19 cellular contexts compared by ENCODE assay signal in genomic region chr19:374886-375235, GRCh38. TPM values are rescaled to one million over a fixed set of nuclear protein-coding genes. Genes with fewer than 3 reads are reported as not detected.
DNase-seq lines count a peak whose midpoint lies in the region; ATAC-seq, FAIRE-seq and TF ChIP-seq lines count a peak whose summit lies in the region.
"Had no signal": no experiment of that assay in that cellular context is flagged by ENCODE, and none has a peak within 500 bp of the region (broad histone marks: within the 10 kb centered on the region; RNA-seq: fewer than 3 reads in every experiment).

No MANE protein-coding gene starts in this region.

- H3K4me3 Mint-ChIP-seq in WTC11, result no peak overlapping the region

- 63 to 79% methylated on average over 6 to 17 of the region's 17 CpGs for WGBS in upper lobe of left lung, 2 donors

- TF ChIP-seq POLR2A in upper lobe of left lung (IDR thresholded peaks at IDR 0.05), result no peak

- H2AFZ ChIP-seq in keratinocyte (ENCODE audit: control insufficient read depth, low read length), result no peak overlapping the region

- H4K20me1 ChIP-seq in keratinocyte (ENCODE audit: control insufficient read depth, extremely low read depth, insufficient read depth, low read length), result no peaks in the 10 kb centered on the region

- H3K27ac Mint-ChIP-seq in WTC11, result no peak overlapping the region

- no peaks in the 10 kb centered on the region; the same call in 1 of the 2 replicates for H3K4me1 Mint-ChIP-seq in WTC11

- H3K36me3 ChIP-seq in H7 (replicated peaks; ENCODE audit: control insufficient read depth, insufficient read depth, low read length) (no peaks in the 10 kb centered on the region), keratinocyte (ENCODE audit: control insufficient read depth in 2 of 2, extremely low read depth in 1 of 2, insufficient read depth in 2 of 2, low read length in 2 of 2) (no peaks in the 10 kb centered on the region), upper lobe of left lung (no peaks in the 10 kb centered on the region)
- H3K36me3 ChIP-seq: BE2C had no signal

- H3K27me3 ChIP-seq in H7 (ENCODE audit: control insufficient read depth, insufficient read depth, low read length), result 0 out of 2 replicates have a peak, but pooled peaks cover 1% of the 10 kb centered on the region
- H3K27me3 ChIP-seq in keratinocyte (ENCODE audit: control insufficient read depth, extremely low read depth, insufficient read depth, low read length), result peaks cover 31% of the 10 kb centered on the region
- H3K27me3 ChIP-seq in upper lobe of left lung, result no peaks in the 10 kb centered on the region

- no peaks in the 10 kb centered on the region for H3K9me1 ChIP-seq in keratinocyte (ENCODE audit: control insufficient read depth, extremely low read depth, insufficient read depth, low read length)

- no peak overlapping the region for H3K9ac ChIP-seq in keratinocyte (ENCODE audit: control insufficient read depth, extremely low read depth, insufficient read depth, low read length)

- ATAC-seq in WTC11 (peak; percentile 14; the same call in 1 of the 2 replicates), HG03342 (IDR thresholded peaks at IDR 0.05; ENCODE audit: unreplicated experiment) (no peak), upper lobe of left lung (ENCODE audit: low FRiP score in 2 of 2) (no peak), HG03378 (IDR thresholded peaks at IDR 0.05; ENCODE audit: unreplicated experiment) (no peak)
- ATAC-seq: PC-3 had no signal

- H3K36me3 Mint-ChIP-seq in WTC11, result no peaks in the 10 kb centered on the region

- DNase-seq in H7 (peak; percentile 76), WTC11 (ENCODE audit: low spot score) (no peak), keratinocyte (ENCODE audit: low read depth, low spot score) (no peak), upper lobe of left lung (no peak)
- DNase-seq: BE2C, GF-D8, KG1, NCI-H1092 treated with DMSO at 0.1 percent for 48 hours, NCI-H1436 treated with DMSO at 0.1 percent for 48 hours, NCI-H1930, SHP77 treated with DMSO at 0.1 percent for 48 hours had no signal

- H3K27me3 Mint-ChIP-seq in WTC11 (ENCODE audit: low read depth), result peaks cover 4% of the 10 kb centered on the region; the same call in 1 of the 2 replicates

- H3K4me3 ChIP-seq in H7 (ENCODE audit: insufficient read depth, low read depth, low read length) (no peak overlapping the region), keratinocyte (ENCODE audit: control insufficient read depth in 2 of 3, extremely low read depth in 1 of 3, insufficient read depth in 2 of 3, low read depth in 1 of 3, low read length in 3 of 3) (no peak overlapping the region), skin epidermis (peak overlapping the region in 4 of 7 experiments; percentile 5 to 37 (median 18)), upper lobe of left lung (no peak overlapping the region)
- H3K4me3 ChIP-seq: SK-N-MC had no signal

- TF ChIP-seq EP300 in upper lobe of left lung (IDR thresholded peaks at IDR 0.05), result no peak

- H3K4me1 ChIP-seq in keratinocyte (ENCODE audit: control insufficient read depth, extremely low read depth, insufficient read depth, low read length), result peaks cover 17% of the 10 kb centered on the region
- H3K4me1 ChIP-seq in upper lobe of left lung, result peaks cover 0 to 12% (median 2%) of the 10 kb centered on the region in 4 donors
- H3K4me1 ChIP-seq: BE2C had no signal

- no peak for FAIRE-seq in keratinocyte (lab: Jason Lieb, UNC)
- FAIRE-seq: D721Med had no signal

- TF ChIP-seq CTCF in WTC11 (IDR thresholded peaks at IDR 0.05), result no peak
- TF ChIP-seq CTCF in keratinocyte (optimal IDR thresholded peaks at IDR 0.05 in 1 of 3, IDR thresholded peaks at IDR 0.05 in 1 of 3, conservative IDR thresholded peaks at IDR 0.05 in 1 of 3; ENCODE audit: extremely low read depth in 1 of 3, insufficient read depth in 2 of 3, low read length in 3 of 3), result no peak
- no peak for TF ChIP-seq CTCF in upper lobe of left lung (IDR thresholded peaks at IDR 0.05)

- H3K9me3 ChIP-seq in keratinocyte (ENCODE audit: control insufficient read depth, low read depth, low read length), result no peaks in the 10 kb centered on the region
- H3K9me3 ChIP-seq in upper lobe of left lung, result no peaks in the 10 kb centered on the region
- H3K9me3 ChIP-seq: BE2C had no signal

- peak overlapping the region; percentile 51 for H3K4me2 ChIP-seq in keratinocyte (ENCODE audit: control insufficient read depth, extremely low read depth, insufficient read depth, low read depth, low read length)

- no peaks in the 10 kb centered on the region for H3K79me2 ChIP-seq in keratinocyte (ENCODE audit: control insufficient read depth, insufficient read depth, low read length)

- no peaks in the 10 kb centered on the region for H3K9me3 Mint-ChIP-seq in WTC11

- CTCF ChIA-PET in WTC11 (lab: Charles Lee), result interaction anchor here (0.9 to 1.7 kb wide), 3 partner anchors 9 to 136 kb away, joined by 3 to 4 read pairs (median 3); no protein-coding TSS in a partner anchor

- H3K27ac ChIP-seq in keratinocyte (ENCODE audit: control insufficient read depth, insufficient read depth, low read length) (no peak overlapping the region), skin epidermis (peak overlapping the region in 8 of 21 experiments; percentile 21 to 83 (median 70)), upper lobe of left lung (no peak overlapping the region)
- H3K27ac ChIP-seq: HL-60, SK-N-MC had no signal

- dilution Hi-C loops in keratinocyte (cut with MboI; ENCODE audit: extremely low pct_ligation_motif_present, low sequenced_read_pairs), result no loop called here

- POLR2A ChIA-PET in WTC11 (lab: Charles Lee), result no interaction called here

TF ChIP-seq in WTC11, 78 proteins besides CTCF, POLR2A, EP300 and RAD21 (continues in another document):
- TF ChIP-seq ZNF425 (CRISPR knock-in tag; conservative IDR thresholded peaks at IDR 0.05), result no peak
- TF ChIP-seq GABPB1 (CRISPR knock-in tag; IDR thresholded peaks at IDR 0.05), result no peak
- no peak for TF ChIP-seq SP1 (CRISPR knock-in tag; conservative IDR thresholded peaks at IDR 0.05)
- TF ChIP-seq ZNF138 (CRISPR knock-in tag; conservative IDR thresholded peaks at IDR 0.05), result no peak
- no peak for TF ChIP-seq E2F4 (CRISPR knock-in tag; IDR thresholded peaks at IDR 0.05; ENCODE audit: borderline replicate concordance, low read depth)

RNA-seq across cellular contexts. Expression of gene MIER2, which starts 30.3 kb away (rescaled TPM):
- 43.4 and 49.6 TPM in 2 replicates for total RNA-seq in H7 (2014; rRNA removed; shearing (Covaris generic))
- 56.3 to 63.6 TPM (median 60.9 TPM) in 3 replicates for total RNA-seq in WTC11 (2021)
- polyA plus RNA-seq in keratinocyte, result 16.3 to 21.9 TPM (median 18.4 TPM) in 3 replicates
- 8.0 TPM for polyA plus RNA-seq in keratinocyte (2011; ENCODE audit: low read depth)
- 14.9 and 25.7 TPM in 2 replicates for polyA plus RNA-seq in keratinocyte (2011; cell fraction: cytosol; rRNA removed)
- 40.6 and 52.6 TPM in 2 replicates for polyA plus RNA-seq in keratinocyte (2011; cell fraction: nucleus; rRNA removed)
- polyA plus RNA-seq in keratinocyte (2012; ENCODE audit: low replicate concordance), result 27.5 and 36.8 TPM in 2 replicates
- polyA minus RNA-seq in keratinocyte, result 41.5 to 112 TPM (median 50.4 TPM) in 3 replicates
- polyA minus RNA-seq in keratinocyte (2011; cell fraction: cytosol; rRNA and poly(A)+ RNA removed), result 25.5 TPM
- 37.0 and 70.8 TPM in 2 replicates for polyA minus RNA-seq in keratinocyte (2011; cell fraction: nucleus; rRNA and poly(A)+ RNA removed)
- total RNA-seq in upper lobe of left lung, result 10 to 100 TPM; 16.4 to 64.8 (median 31.7) TPM
- total RNA-seq: PC-3 had no signal

RNA-seq across cellular contexts. Expression of gene C2CD4C, which starts 34.1 kb away (rescaled TPM):
- total RNA-seq in H7 (2014; rRNA removed; shearing (Covaris generic)), result 9.2 and 13.9 TPM in 2 replicates
- total RNA-seq in WTC11 (2021), result 6.6 to 9.8 TPM (median 7.9 TPM) in 3 replicates
- polyA plus RNA-seq in keratinocyte, result 1.6 to 4.1 TPM (median 2.6 TPM) in 3 replicates
- polyA plus RNA-seq in keratinocyte (2011; ENCODE audit: low read depth), result 0.90 TPM
- polyA plus RNA-seq in keratinocyte (2011; cell fraction: cytosol; rRNA removed), result 0.78 and 3.1 TPM in 2 replicates
- polyA plus RNA-seq in keratinocyte (2011; cell fraction: nucleus; rRNA removed), result 5.1 and 10.2 TPM in 2 replicates
- 4.7 and 5.3 TPM in 2 replicates for polyA plus RNA-seq in keratinocyte (2012; ENCODE audit: low replicate concordance)
- polyA minus RNA-seq in keratinocyte, result 1.1 to 2.5 TPM (median 2.1 TPM) in 3 replicates
- polyA minus RNA-seq in keratinocyte (2011; cell fraction: cytosol; rRNA and poly(A)+ RNA removed), result 10.6 TPM
- 4.1 and 5.4 TPM in 2 replicates for polyA minus RNA-seq in keratinocyte (2011; cell fraction: nucleus; rRNA and poly(A)+ RNA removed)
- 1 to 10 TPM in 4 of 6 donors, under 1 TPM in 2; 0.76 to 2.1 (median 1.6) TPM for total RNA-seq in upper lobe of left lung
- total RNA-seq: RPMI7951 had no signal

Comparison
In these comparisons a context has a peak if more than half of its experiments do, and no peak if none do; other contexts are left out.
1. H3K4me3 ChIP-seq: peak in skin epidermis (4 of 7); none in H7 (single experiment), keratinocyte (0 of 3) and upper lobe of left lung (0 of 4).